8 cellular contexts compared by ENCODE assay signal in the genomic region with DNA sequence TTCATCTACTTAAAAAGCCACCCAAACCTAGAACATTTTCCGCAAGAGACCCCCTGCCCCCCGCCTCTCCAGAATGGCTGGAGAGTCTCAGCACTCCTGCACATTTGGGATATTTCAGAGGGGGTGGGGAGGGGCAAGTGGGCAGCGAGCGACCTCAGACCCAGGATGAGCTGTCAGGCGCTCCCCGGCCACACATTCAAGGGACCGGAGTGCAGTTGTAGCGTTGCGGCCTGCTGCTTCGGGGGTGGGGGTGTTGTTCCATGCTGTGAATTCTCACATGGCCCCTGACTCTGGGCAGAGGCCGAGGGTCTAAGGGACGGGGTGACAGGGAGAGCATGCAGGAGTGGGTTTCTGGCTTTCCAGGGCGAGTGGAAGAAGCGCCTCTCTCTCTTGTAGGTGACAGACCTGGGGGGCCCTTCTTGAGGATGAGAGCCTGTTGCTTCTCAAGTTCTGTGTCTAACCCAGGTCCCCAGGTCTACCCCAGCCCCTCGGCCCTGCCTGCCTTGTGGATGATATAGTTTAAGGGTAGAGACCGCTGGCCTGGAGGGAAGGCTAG.
A peak's percentile ranks its signal among the peaks of the same experiment; 100 is the strongest.
DNase-seq lines count a peak whose midpoint lies in the region; ATAC-seq and TF ChIP-seq lines count a peak whose summit lies in the region.

No MANE protein-coding gene starts in this region.

- H3K27ac Mint-ChIP-seq in naive thymus-derived CD4-positive, alpha-beta T cell, result peak overlapping the region; percentile 81 to 93 (median 88)

- H3K9me2 ChIP-seq in MM.1S (replicated peaks; ENCODE audit: insufficient read depth, low read length), result no peaks in the 10 kb centered on the region

- peaks cover 91% of the 10 kb centered on the region for H3K79me2 ChIP-seq in MM.1S (ENCODE audit: low read length)

- POLR2A ChIA-PET in AG04450 (lab: Yijun Ruan, JAX), result interaction anchor here (0.6 kb wide), 3 partner anchors 9 to 49 kb away, joined by 3 to 4 read pairs (median 4); no protein-coding TSS in a partner anchor
- POLR2A ChIA-PET in naive thymus-derived CD4-positive, alpha-beta T cell (lab: Charles Lee), result interaction anchor here (0.6 to 6.8 kb wide), 12 partner anchors 9 to 89 kb away, joined by 3 to 63 read pairs (median 5); no protein-coding TSS in a partner anchor

- no peaks in the 10 kb centered on the region for H4K20me1 ChIP-seq in MM.1S (ENCODE audit: insufficient read depth, low read length)

- no peak for ATAC-seq in naive thymus-derived CD4-positive, alpha-beta T cell
- no peak for ATAC-seq in GM18511 (IDR thresholded peaks at IDR 0.05; ENCODE audit: unreplicated experiment)
- no peak for ATAC-seq in activated CD4-positive, CD25-positive, alpha-beta regulatory T cell treated with anti-CD3 and anti-CD28 coated beads, Interleukin-2, amount 50 U/mL, for 24 hours

- H3K4me2 ChIP-seq in MM.1S (ENCODE audit: low read depth, low read length), result peak overlapping the region; percentile 100

- intact Hi-C loops in naive thymus-derived CD4-positive, alpha-beta T cell (cut with micrococcal nuclease), result loop anchor here (1.0 to 10.0 kb wide), 6 partner anchors 8 to 753 kb away; a partner anchor contains a TSS

- CTCF ChIA-PET in AG04450 (lab: Charles Lee), result interaction anchor here (0.6 kb wide), 1 partner anchor 12 kb away, joined by 3 read pairs; no protein-coding TSS in a partner anchor
- CTCF ChIA-PET in naive thymus-derived CD4-positive, alpha-beta T cell (lab: Charles Lee), result interaction anchor here (1.0 to 1.2 kb wide), 2 partner anchors 10 to 69 kb away, joined by 3 read pairs; no protein-coding TSS in a partner anchor

- H3K9me3 Mint-ChIP-seq in naive thymus-derived CD4-positive, alpha-beta T cell, result peaks cover 0 to 2% (median 0%) of the 10 kb centered on the region in 11 donors

- H3K36me3 ChIP-seq in MM.1S (replicated peaks; ENCODE audit: insufficient read depth, low read length) (no peaks in the 10 kb centered on the region), ectodermal cell (ENCODE audit: control insufficient read depth, insufficient read depth, low read length) (no peaks in the 10 kb centered on the region)
- H3K36me3 ChIP-seq in naive thymus-derived CD4-positive, alpha-beta T cell (ENCODE audit: control insufficient read depth in 2 of 3, insufficient read depth in 3 of 3, low read length in 3 of 3), result peaks cover 0 to 9% (median 0%) of the 10 kb centered on the region in 3 experiments

- H2AFZ ChIP-seq in MM.1S (ENCODE audit: low read length), result no peak overlapping the region; the same call in 1 of the 2 replicates

- no peak for TF ChIP-seq CTCF in AG04450 (IDR thresholded peaks at IDR 0.05; ENCODE audit: low read depth, low read length)
- TF ChIP-seq CTCF in MM.1S (IDR thresholded peaks at IDR 0.05; ENCODE audit: low read length), result no peak

- H3K9me3 ChIP-seq in AG04450 (ENCODE audit: control insufficient read depth, insufficient read depth, low read length) (peaks cover 4% of the 10 kb centered on the region; the same call in 1 of the 2 replicates), MM.1S (replicated peaks; ENCODE audit: insufficient read depth, low read length) (no peaks in the 10 kb centered on the region), ectodermal cell (ENCODE audit: control insufficient read depth, low read length) (no peaks in the 10 kb centered on the region)
- no peaks in the 10 kb centered on the region for H3K9me3 ChIP-seq in naive thymus-derived CD4-positive, alpha-beta T cell (ENCODE audit: control insufficient read depth in 2 of 3, low read length in 3 of 3)

- H3K4me3 ChIP-seq in AG04450 (ENCODE audit: low read depth, low read length) (peak overlapping the region; percentile 91), MM.1S (ENCODE audit: low read length) (peak overlapping the region; percentile 79), ectodermal cell (ENCODE audit: insufficient read depth, low read depth, low read length) (no peak overlapping the region)
- peak overlapping the region; percentile 98 for H3K4me3 ChIP-seq in naive thymus-derived CD4-positive, alpha-beta T cell (ENCODE audit: low read length)

- peaks cover 35% of the 10 kb centered on the region for H3F3A ChIP-seq in MM.1S (ENCODE audit: insufficient read depth, low read length)

- peaks cover 0 to 24% (median 0%) of the 10 kb centered on the region in 5 donors for H3K36me3 Mint-ChIP-seq in naive thymus-derived CD4-positive, alpha-beta T cell

- peak overlapping the region; percentile 80 to 100 (median 85) for H3K4me3 Mint-ChIP-seq in naive thymus-derived CD4-positive, alpha-beta T cell

- 41 to 48% methylated on average over 16 of the region's 16 CpGs for whole genome bisulfite sequencing in ectodermal cell, 2 experiments

- H3K4me1 ChIP-seq in MM.1S (ENCODE audit: low read length) (peaks cover 49% of the 10 kb centered on the region), ectodermal cell (ENCODE audit: control insufficient read depth, insufficient read depth, low read length) (peaks cover 46% of the 10 kb centered on the region)
- peaks cover 37 to 51% of the 10 kb centered on the region in 2 donors for H3K4me1 ChIP-seq in naive thymus-derived CD4-positive, alpha-beta T cell (ENCODE audit: control insufficient read depth in 2 of 2, insufficient read depth in 2 of 2, low read length in 2 of 2)

- H3K4me1 Mint-ChIP-seq in naive thymus-derived CD4-positive, alpha-beta T cell, result peaks cover 49 to 71% (median 62%) of the 10 kb centered on the region in 7 donors

- H3K27me3 Mint-ChIP-seq in naive thymus-derived CD4-positive, alpha-beta T cell, result no peaks in the 10 kb centered on the region

- H3K9ac ChIP-seq in MM.1S (ENCODE audit: low read length), result peak overlapping the region; percentile 93

- H3K27me3 ChIP-seq in AG04450 (ENCODE audit: control insufficient read depth, insufficient read depth, low read length) (no peaks in the 10 kb centered on the region), MM.1S (replicated peaks; ENCODE audit: insufficient read depth, low read length) (no peaks in the 10 kb centered on the region), ectodermal cell (ENCODE audit: control insufficient read depth, insufficient read depth, low read length, poor library complexity, severe bottlenecking) (no peaks in the 10 kb centered on the region)
- no peaks in the 10 kb centered on the region for H3K27me3 ChIP-seq in naive thymus-derived CD4-positive, alpha-beta T cell (ENCODE audit: control insufficient read depth in 2 of 2, insufficient read depth in 2 of 2, low read length in 2 of 2)

- DNase-seq in AG04450 (ENCODE audit: low read depth, low spot score) (no peak), MM.1S (peak; percentile 19), NCI-H2081 (lab: John Stamatoyannopoulos, UW) (no peak), NOMO-1 treated with DMSO at 0.1 percent for 48 hours (lab: John Stamatoyannopoulos, UW; ENCODE audit: unreplicated experiment) (no peak)
- no peak for DNase-seq in naive thymus-derived CD4-positive, alpha-beta T cell

- H3K27ac ChIP-seq in AG04450 (ENCODE audit: low read depth, low read length) (peak overlapping the region; percentile 49), MM.1S (ENCODE audit: low read length) (peak overlapping the region; percentile 97), ectodermal cell (ENCODE audit: insufficient read depth, low read depth, low read length, poor library complexity, severe bottlenecking) (peak overlapping the region; percentile 90)
- peak overlapping the region; percentile 80 for H3K27ac ChIP-seq in naive thymus-derived CD4-positive, alpha-beta T cell (ENCODE audit: low read depth, low read length)
